ENCODE assay signal across 20 cellular contexts in genomic region chr13:67278230-67278629, GRCh38. TPM values are rescaled to one million over a fixed set of nuclear protein-coding genes. Genes with fewer than 3 reads are reported as not detected.
DNase-seq lines count a peak whose midpoint lies in the region; ATAC-seq and TF ChIP-seq lines count a peak whose summit lies in the region.
"Had no signal": no experiment of that assay in that cellular context is flagged by ENCODE, and none has a peak within 500 bp of the region (broad histone marks: within the 10 kb centered on the region; RNA-seq: fewer than 3 reads in every experiment).

No MANE protein-coding gene starts in this region.

- no peaks in the 10 kb centered on the region for H3K9me3 ChIP-seq in stomach
- H3K9me3 ChIP-seq: BE2C, sigmoid colon, tibial artery had no signal

- intact Hi-C loops in stomach (cut with DNase I; ENCODE audit: low total_unique reads): no loop called here

- H3K4me3 ChIP-seq in retinal pigment epithelial cell (ENCODE audit: low read length): no peak overlapping the region
- H3K4me3 ChIP-seq in stomach: no peak overlapping the region
- H3K4me3 ChIP-seq: PC-9, sigmoid colon, tibial artery had no signal

- no peak for TF ChIP-seq EP300 in stomach (IDR thresholded peaks at IDR 0.05)

- H3K27ac ChIP-seq in stomach: no peak overlapping the region
- H3K27ac ChIP-seq: PC-9, sigmoid colon, tibial artery had no signal

- 74 to 84% (median 80%) methylated on average over 2 of the region's 2 CpGs for WGBS in stomach, 5 donors

- no peak for TF ChIP-seq CTCF in retinal pigment epithelial cell (conservative IDR thresholded peaks at IDR 0.05; ENCODE audit: low read depth, low read length)
- no peak for TF ChIP-seq CTCF in stomach (IDR thresholded peaks at IDR 0.05)

- ATAC-seq in SK-N-SH treated with all-trans-retinoic acid at 6 μM for 48 hours (peak; percentile 97), HG03159 (IDR thresholded peaks at IDR 0.05; ENCODE audit: unreplicated experiment) (no peak), HG03025 (IDR thresholded peaks at IDR 0.05; ENCODE audit: low FRiP score, unreplicated experiment) (no peak)

- no peaks in the 10 kb centered on the region for H3K4me1 ChIP-seq in stomach
- H3K4me1 ChIP-seq: BE2C, sigmoid colon, tibial artery had no signal

- DNase-seq in GM03348 (ENCODE audit: low spot score): peak; percentile 80
- peak; percentile 75 for DNase-seq in fibroblast of peridontal ligament (ENCODE audit: extremely low read depth)
- DNase-seq in retinal pigment epithelial cell (ENCODE audit: low read depth): peak; percentile 50
- DNase-seq in stomach: no peak
- no peak for DNase-seq in DMS53 treated with DMSO at 0.1 percent for 48 hours (lab: John Stamatoyannopoulos, UW; ENCODE audit: unreplicated experiment)
- DNase-seq: activated CD4-positive, alpha-beta T cell treated with anti-CD3 and anti-CD28 coated beads, Interleukin-2, amount 50 U/mL, for 1 hour; activated naive CD4-positive, alpha-beta T cell treated with anti-CD3 and anti-CD28 coated beads, Interleukin-2, amount 10 ng/mL, durations not matched to agents 7 days and 5 days; BE2C; effector CD8-positive, alpha-beta T cell; H9; mammary epithelial cell; NCI-H2081; NCI-H526 treated with DMSO at 0.1 percent for 48 hours; PC-9; sigmoid colon; stimulated activated CD4-positive, alpha-beta T cell treated with anti-CD3 and anti-CD28 coated beads, Interleukin-4, amount 100 ng/mL, for 4 hours; tibial artery had no signal

- no peaks in the 10 kb centered on the region for H3K27me3 ChIP-seq in stomach
- H3K27me3 ChIP-seq: BE2C, sigmoid colon, tibial artery had no signal

- H3K36me3 ChIP-seq in stomach: no peaks in the 10 kb centered on the region
- H3K36me3 ChIP-seq: BE2C, sigmoid colon, tibial artery had no signal

- TF ChIP-seq POLR2A in stomach (IDR thresholded peaks at IDR 0.05): no peak

TF ChIP-seq in SK-N-SH treated with all-trans-retinoic acid at 6 μM for 48 hours, 23 proteins besides CTCF, POLR2A, EP300 and RAD21:
- TF ChIP-seq GLIS3 (CRISPR knock-in tag; IDR thresholded peaks at IDR 0.05) (no peak), RARB (CRISPR knock-in tag; IDR thresholded peaks at IDR 0.05) (no peak), PPARA (CRISPR knock-in tag; IDR thresholded peaks at IDR 0.05; ENCODE audit: borderline replicate concordance) (no peak), ZNF70 (CRISPR knock-in tag; IDR thresholded peaks at IDR 0.05) (no peak), POU6F1 (CRISPR knock-in tag; IDR thresholded peaks at IDR 0.05; ENCODE audit: borderline replicate concordance, low read depth) (no peak), TOX (CRISPR knock-in tag; IDR thresholded peaks at IDR 0.05; ENCODE audit: borderline replicate concordance) (no peak)
- TF ChIP-seq, protein P1, sequence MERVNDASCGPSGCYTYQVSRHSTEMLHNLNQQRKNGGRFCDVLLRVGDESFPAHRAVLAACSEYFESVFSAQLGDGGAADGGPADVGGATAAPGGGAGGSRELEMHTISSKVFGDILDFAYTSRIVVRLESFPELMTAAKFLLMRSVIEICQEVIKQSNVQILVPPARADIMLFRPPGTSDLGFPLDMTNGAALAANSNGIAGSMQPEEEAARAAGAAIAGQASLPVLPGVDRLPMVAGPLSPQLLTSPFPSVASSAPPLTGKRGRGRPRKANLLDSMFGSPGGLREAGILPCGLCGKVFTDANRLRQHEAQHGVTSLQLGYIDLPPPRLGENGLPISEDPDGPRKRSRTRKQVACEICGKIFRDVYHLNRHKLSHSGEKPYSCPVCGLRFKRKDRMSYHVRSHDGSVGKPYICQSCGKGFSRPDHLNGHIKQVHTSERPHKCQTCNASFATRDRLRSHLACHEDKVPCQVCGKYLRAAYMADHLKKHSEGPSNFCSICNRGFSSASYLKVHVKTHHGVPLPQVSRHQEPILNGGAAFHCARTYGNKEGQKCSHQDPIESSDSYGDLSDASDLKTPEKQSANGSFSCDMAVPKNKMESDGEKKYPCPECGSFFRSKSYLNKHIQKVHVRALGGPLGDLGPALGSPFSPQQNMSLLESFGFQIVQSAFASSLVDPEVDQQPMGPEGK (CRISPR knock-in tag; IDR thresholded peaks at IDR 0.05; ENCODE audit: borderline replicate concordance): no peak
- TF ChIP-seq, protein P2, sequence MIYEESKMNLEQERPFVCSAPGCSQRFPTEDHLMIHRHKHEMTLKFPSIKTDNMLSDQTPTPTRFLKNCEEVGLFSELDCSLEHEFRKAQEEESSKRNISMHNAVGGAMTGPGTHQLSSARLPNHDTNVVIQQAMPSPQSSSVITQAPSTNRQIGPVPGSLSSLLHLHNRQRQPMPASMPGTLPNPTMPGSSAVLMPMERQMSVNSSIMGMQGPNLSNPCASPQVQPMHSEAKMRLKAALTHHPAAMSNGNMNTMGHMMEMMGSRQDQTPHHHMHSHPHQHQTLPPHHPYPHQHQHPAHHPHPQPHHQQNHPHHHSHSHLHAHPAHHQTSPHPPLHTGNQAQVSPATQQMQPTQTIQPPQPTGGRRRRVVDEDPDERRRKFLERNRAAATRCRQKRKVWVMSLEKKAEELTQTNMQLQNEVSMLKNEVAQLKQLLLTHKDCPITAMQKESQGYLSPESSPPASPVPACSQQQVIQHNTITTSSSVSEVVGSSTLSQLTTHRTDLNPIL (CRISPR knock-in tag; IDR thresholded peaks at IDR 0.05; ENCODE audit: low read depth): no peak
TF ChIP-seq in SK-N-SH treated with all-trans-retinoic acid at 6 μM for 48 hours: peak in this region for 0.

RNA-seq across cellular contexts. Expression of gene PCDH9, which starts 48.1 kb away (rescaled TPM):
- 10 to 100 TPM in 2 of 5 donors, 1 to 10 TPM in 2, under 1 TPM in 1; 0.87 to 36.2 (median 6.4) TPM for total RNA-seq in stomach
- 1 to 10 TPM in 1 of 3 donors, under 1 TPM in 2; 0.40 to 1.1 (median 0.46) TPM for polyA plus RNA-seq in stomach

Comparison
In these comparisons a context has a peak if more than half of its experiments do, and no peak if none do; other contexts are left out.
1. DNase-seq: peak in GM03348 (single experiment), fibroblast of peridontal ligament (single experiment) and retinal pigment epithelial cell (single experiment); none in stomach (single experiment) and DMS53 treated with DMSO at 0.1 percent for 48 hours (single experiment).